Comparison of ENCODE assay signal across 8 cellular contexts in the genomic region with DNA sequence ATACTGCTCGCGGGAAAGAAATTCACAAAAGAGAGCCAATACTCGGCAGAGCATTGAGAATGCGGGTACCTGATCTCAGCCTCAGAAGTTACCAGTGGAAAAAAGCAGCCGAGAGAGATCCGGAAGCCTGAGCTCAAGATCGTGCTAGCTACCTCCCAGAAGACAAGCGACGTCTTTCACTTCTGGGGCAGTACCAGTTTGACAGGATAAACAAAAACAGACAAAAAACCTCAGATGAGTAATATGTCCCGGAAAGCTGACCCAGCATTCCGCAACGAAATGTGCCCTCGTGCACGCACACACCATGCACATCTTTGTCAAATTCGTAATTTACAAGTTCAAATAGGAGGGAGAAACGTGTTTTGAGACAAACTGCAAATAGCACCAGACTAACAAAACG.
DNase-seq lines count a peak whose midpoint lies in the region; ATAC-seq and TF ChIP-seq lines count a peak whose summit lies in the region.
"Not testable (repeated sequence)": the region's sequence is repeated elsewhere in the genome, so short reads cannot be mapped to it uniquely, and the experiment has no call there.

No MANE protein-coding gene starts in this region.

- not testable (repeated sequence) for DNase-seq in Calu3; GM23338 (ENCODE audit: low spot score); activated naive CD4-positive, alpha-beta T cell treated with anti-CD3 and anti-CD28 coated beads, Interleukin-2, amount 50 U/mL, for 72 hours (ENCODE audit: low spot score in 2 of 2); right cardiac atrium

- ATAC-seq in GM19328 (IDR thresholded peaks at IDR 0.05; ENCODE audit: unreplicated experiment) (peak; percentile 19), GM23338 (peak; percentile 2), HG03066 (IDR thresholded peaks at IDR 0.05; ENCODE audit: low read depth, unreplicated experiment) (peak; percentile 36), right cardiac atrium (peak; percentile 0 to 13)
- peak; percentile 57 to 58 for ATAC-seq in activated naive CD4-positive, alpha-beta T cell treated with anti-CD3 and anti-CD28 coated beads, Interleukin-2, amount 50 U/mL, for 72 hours

- H3K4me1 Mint-ChIP-seq in Calu3 (ENCODE audit: low read depth, unreplicated experiment); GM23338: not testable (repeated sequence)

- not testable (repeated sequence) for H3K27me3 ChIP-seq in GM23338 (ENCODE audit: insufficient read depth); OCI-LY1 (ENCODE audit: insufficient read depth, low read length); right cardiac atrium (ENCODE audit: control insufficient read depth, insufficient read depth)

- not testable (repeated sequence) for H2AFZ ChIP-seq in GM23338; OCI-LY1 (ENCODE audit: low read length)

- intact Hi-C loops in Calu3 (cut with micrococcal nuclease; ENCODE audit: unreplicated experiment); right cardiac atrium (cut with DNase I): not testable (repeated sequence)

- not testable (repeated sequence) for H3K27ac ChIP-seq in GM23338 (ENCODE audit: low read depth); OCI-LY1 (ENCODE audit: low read depth, low read length, poor library complexity, severe bottlenecking); right cardiac atrium (ENCODE audit: low read length)
- H3K27ac ChIP-seq in skin epidermis, result peak overlapping the region in 2 of 21 experiments; percentile 74 to 75

- not testable (repeated sequence) for H3K9me3 ChIP-seq in OCI-LY1 (ENCODE audit: low read length); right cardiac atrium (ENCODE audit: control insufficient read depth, low read length)

- not testable (repeated sequence) for TF ChIP-seq CTCF in Calu3 (IDR thresholded peaks at IDR 0.05; ENCODE audit: unreplicated experiment); GM23338 (conservative IDR thresholded peaks at IDR 0.05; ENCODE audit: low read depth in 2 of 2); OCI-LY1 (IDR thresholded peaks at IDR 0.05; ENCODE audit: low read length)

- CTCF ChIA-PET in Calu3 (lab: Charles Lee), result not testable (repeated sequence)

- no CpG with 5 or more reads among the region's 17 CpGs for WGBS in right cardiac atrium

- not testable (repeated sequence) for H3K9ac ChIP-seq in OCI-LY1 (ENCODE audit: low read length)

- peak overlapping the region; percentile 67 for H3K4me3 Mint-ChIP-seq in Calu3 (ENCODE audit: low read depth, unreplicated experiment)
- not testable (repeated sequence) for H3K4me3 Mint-ChIP-seq in GM23338

- not testable (repeated sequence) for H3K36me3 Mint-ChIP-seq in Calu3 (ENCODE audit: insufficient read depth, unreplicated experiment); GM23338 (ENCODE audit: low read depth); activated naive CD4-positive, alpha-beta T cell treated with anti-CD3 and anti-CD28 coated beads, Interleukin-2, amount 50 U/mL, for 72 hours

- not testable (repeated sequence) for H3K9me3 Mint-ChIP-seq in Calu3 (ENCODE audit: low read depth, unreplicated experiment); GM23338; activated naive CD4-positive, alpha-beta T cell treated with anti-CD3 and anti-CD28 coated beads, Interleukin-2, amount 50 U/mL, for 72 hours

- not testable (repeated sequence) for H3K27me3 Mint-ChIP-seq in Calu3 (ENCODE audit: unreplicated experiment); GM23338 (ENCODE audit: insufficient read depth, low read depth, poor library complexity)

- H3F3A ChIP-seq in GM23338 (replicated peaks; ENCODE audit: low read depth); OCI-LY1 (ENCODE audit: insufficient read depth, low read length): not testable (repeated sequence)

- H3K36me3 ChIP-seq in GM23338 (ENCODE audit: insufficient read depth); OCI-LY1 (ENCODE audit: insufficient read depth, low read length): not testable (repeated sequence)

- not testable (repeated sequence) for H3K27ac Mint-ChIP-seq in Calu3 (ENCODE audit: unreplicated experiment); GM23338; activated naive CD4-positive, alpha-beta T cell treated with anti-CD3 and anti-CD28 coated beads, Interleukin-2, amount 50 U/mL, for 72 hours

- H3K4me2 ChIP-seq in GM23338; OCI-LY1 (ENCODE audit: low read length): not testable (repeated sequence)

- not testable (repeated sequence) for H4K20me1 ChIP-seq in GM23338 (replicated peaks; ENCODE audit: insufficient read depth); OCI-LY1 (ENCODE audit: insufficient read depth, low read length)

- not testable (repeated sequence) for H3K9me2 ChIP-seq in GM23338 (ENCODE audit: insufficient read depth); OCI-LY1 (ENCODE audit: low read depth, low read length)

- not testable (repeated sequence) for H3K4me1 ChIP-seq in GM23338 (ENCODE audit: insufficient read depth); OCI-LY1 (ENCODE audit: insufficient read depth, low read length, severe bottlenecking); right cardiac atrium (ENCODE audit: control insufficient read depth, insufficient read depth, low read length)

- BruUV-seq in Calu3 (replicated peaks; lab: Mats Ljungman, UMichigan), result not testable (repeated sequence)

- H3K4me3 ChIP-seq in GM23338; right cardiac atrium (ENCODE audit: low read length): not testable (repeated sequence)
- H3K4me3 ChIP-seq in OCI-LY1 (ENCODE audit: low read depth, low read length, poor library complexity, severe bottlenecking) (peak overlapping the region; percentile 55), skin epidermis (peak overlapping the region in 6 of 7 experiments; percentile 30 to 46 (median 38))

- H3K79me2 ChIP-seq in GM23338 (replicated peaks; ENCODE audit: insufficient read depth); OCI-LY1 (ENCODE audit: insufficient read depth, low read length): not testable (repeated sequence)

Comparison
In these comparisons a context has a peak if more than half of its experiments do, and no peak if none do; other contexts are left out.
1. ATAC-seq: peak in every context shown above with its lines; median percentile 58 in activated naive CD4-positive, alpha-beta T cell treated with anti-CD3 and anti-CD28 coated beads, Interleukin-2, amount 50 U/mL, for 72 hours; 36 in HG03066; 19 in GM19328; 6 in right cardiac atrium; 2 in GM23338.